Comparison of ENCODE assay signal across 15 cellular contexts in the genomic region with DNA sequence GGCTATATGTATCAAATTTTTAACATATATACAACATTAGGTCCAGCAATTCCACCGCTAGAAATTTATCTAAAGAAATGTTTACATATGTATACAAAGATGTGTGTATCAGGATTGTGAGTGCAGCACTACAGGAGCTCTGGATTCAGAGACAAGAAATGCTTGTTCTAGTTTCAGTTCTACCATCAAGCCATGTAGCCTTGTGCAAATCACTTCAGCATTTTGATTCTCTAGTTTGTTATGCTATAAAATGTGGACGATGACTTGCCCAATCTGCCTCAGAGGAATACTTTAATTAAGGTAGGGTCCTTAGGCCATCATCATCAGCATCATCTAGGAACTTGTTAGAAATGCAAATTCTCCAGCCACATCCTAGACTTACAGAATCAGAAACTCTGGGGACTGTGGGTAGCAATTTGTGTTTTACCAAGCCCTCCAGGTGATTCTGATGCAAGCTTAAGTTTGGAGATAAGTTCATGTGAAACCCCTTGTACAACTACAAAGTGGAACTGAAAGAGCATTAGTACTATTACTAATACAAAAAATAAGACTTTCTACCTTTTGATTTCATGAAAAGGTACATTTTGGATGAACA.
DNase-seq lines count a peak whose midpoint lies in the region; ATAC-seq and TF ChIP-seq lines count a peak whose summit lies in the region.
"Had no signal": no experiment of that assay in that cellular context is flagged by ENCODE, and none has a peak within 500 bp of the region (broad histone marks: within the 10 kb centered on the region; RNA-seq: fewer than 3 reads in every experiment).

No MANE protein-coding gene starts in this region.

- peaks cover 0 to 4% of the 10 kb centered on the region in 2 donors for H3K36me3 ChIP-seq in ascending aorta

- H3K36me3 Mint-ChIP-seq in immature natural killer cell = peaks cover 0 to 6% (median 4%) of the 10 kb centered on the region in 3 donors

- H3K27ac ChIP-seq in ascending aorta = no peak overlapping the region
- H3K27ac ChIP-seq: RWPE1, upper lobe of right lung had no signal

- H3K9me3 Mint-ChIP-seq in immature natural killer cell = no peaks in the 10 kb centered on the region
- H3K9me3 Mint-ChIP-seq: activated T-helper 1 cell treated with anti-CD3 and anti-CD28 coated beads, Interleukin-12 subunit alpha, Interleukin-12 subunit beta, Interleukin-2, Interleukin-4 antibody, amounts not matched to agents 30 ng/mL and 10 ng/mL and 1 ng/mL, durations not matched to agents 14 hours and 24 hours and 36 hours had no signal

- H3K27ac Mint-ChIP-seq in immature natural killer cell = peak overlapping the region; percentile 17 to 72 (median 52)
- H3K27ac Mint-ChIP-seq: activated T-helper 1 cell treated with anti-CD3 and anti-CD28 coated beads, Interleukin-12 subunit alpha, Interleukin-12 subunit beta, Interleukin-2, Interleukin-4 antibody, amounts not matched to agents 30 ng/mL and 10 ng/mL and 1 ng/mL, durations not matched to agents 14 hours and 24 hours and 36 hours had no signal

- TF ChIP-seq CTCF in ascending aorta (IDR thresholded peaks at IDR 0.05) = no peak

- DNase-seq in activated CD4-positive, CD25-positive, alpha-beta regulatory T cell (lab: John Stamatoyannopoulos, UW) = no peak
- DNase-seq in immature natural killer cell = no peak
- DNase-seq in islet precursor cell = no peak
- no peak for DNase-seq in ascending aorta (ENCODE audit: low spot score in 2 of 2)
- no peak for DNase-seq in NCI-H1436 (lab: John Stamatoyannopoulos, UW)
- DNase-seq: Calu3, H7, head of caudate nucleus, occipital lobe, upper lobe of right lung had no signal

- ATAC-seq in activated CD4-positive, CD25-positive, alpha-beta regulatory T cell treated with anti-CD3 and anti-CD28 coated beads, Interleukin-2, amount 50 U/mL, for 24 hours = peak; percentile 62 to 70
- ATAC-seq in GM21381 (IDR thresholded peaks at IDR 0.05; ENCODE audit: unreplicated experiment) = peak; percentile 59
- ATAC-seq in HG03108 (IDR thresholded peaks at IDR 0.05; ENCODE audit: unreplicated experiment) = peak; percentile 59
- ATAC-seq: upper lobe of right lung had no signal

- no peaks in the 10 kb centered on the region for H3K27me3 ChIP-seq in ascending aorta
- H3K27me3 ChIP-seq: upper lobe of right lung had no signal

- H3K4me1 ChIP-seq in ascending aorta = no peaks in the 10 kb centered on the region

- intact Hi-C loops in ascending aorta (cut with DNase I) = no loop called here

- H3K4me1 Mint-ChIP-seq in immature natural killer cell = peaks cover 43 to 67% of the 10 kb centered on the region in 2 donors

- H3K4me3 ChIP-seq in ascending aorta = no peak overlapping the region
- H3K4me3 ChIP-seq: upper lobe of right lung had no signal

- no peak overlapping the region for H3K4me3 Mint-ChIP-seq in immature natural killer cell
- H3K4me3 Mint-ChIP-seq: activated T-helper 1 cell treated with anti-CD3 and anti-CD28 coated beads, Interleukin-12 subunit alpha, Interleukin-12 subunit beta, Interleukin-2, Interleukin-4 antibody, amounts not matched to agents 30 ng/mL and 10 ng/mL and 1 ng/mL, durations not matched to agents 14 hours and 24 hours and 36 hours had no signal

- no peaks in the 10 kb centered on the region for H3K9me3 ChIP-seq in ascending aorta
- H3K9me3 ChIP-seq: upper lobe of right lung had no signal

- H3K27me3 Mint-ChIP-seq in immature natural killer cell (ENCODE audit: low read depth in 3 of 3) = no peaks in the 10 kb centered on the region
